13 cellular contexts compared by ENCODE assay signal in genomic region chr15:75732206-75732808, GRCh38. TPM values are rescaled to one million over a fixed set of nuclear protein-coding genes. Genes with fewer than 3 reads are reported as not detected.
DNase-seq lines count a peak whose midpoint lies in the region; ATAC-seq, FAIRE-seq and TF ChIP-seq lines count a peak whose summit lies in the region.
"Had no signal": no experiment of that assay in that cellular context is flagged by ENCODE, and none has a peak within 500 bp of the region (broad histone marks: within the 10 kb centered on the region; RNA-seq: fewer than 3 reads in every experiment).

No MANE protein-coding gene starts in this region.

- TF ChIP-seq POLR2A in HCT116 (IDR thresholded peaks at IDR 0.05; ENCODE audit: borderline replicate concordance, extremely low read depth, insufficient read depth, insufficient read length) (no peak), H54 (IDR thresholded peaks at IDR 0.05; ENCODE audit: low read depth, low read length) (no peak)

- H3K27ac Mint-ChIP-seq in WTC11: no peak overlapping the region
- H3K27ac Mint-ChIP-seq: T-helper 17 cell had no signal

- no peaks in the 10 kb centered on the region for H3K36me3 Mint-ChIP-seq in WTC11

- TF ChIP-seq RAD21 in HCT116 (IDR thresholded peaks at IDR 0.05; ENCODE audit: low read depth): no peak

- ATAC-seq in HCT116 (peak; percentile 13), WTC11 (no peak), left lung (no peak)

- H3K27ac ChIP-seq in HCT116 (ENCODE audit: low read depth, low read length) (no peak overlapping the region), left lung (peak overlapping the region; percentile 3 to 19), stomach smooth muscle (ENCODE audit: low read length) (no peak overlapping the region), colonic mucosa (no peak overlapping the region)

- H3K9me3 ChIP-seq in HCT116 (ENCODE audit: control insufficient read depth in 1 of 2, insufficient read depth in 1 of 2, low read depth in 1 of 2, low read length in 2 of 2): no peaks in the 10 kb centered on the region
- H3K9me3 ChIP-seq in left lung: no peaks in the 10 kb centered on the region
- no peaks in the 10 kb centered on the region for H3K9me3 ChIP-seq in stomach smooth muscle (ENCODE audit: control insufficient read depth in 2 of 2, low read length in 2 of 2)
- no peaks in the 10 kb centered on the region for H3K9me3 ChIP-seq in colonic mucosa
- H3K9me3 ChIP-seq: adrenal gland, HAP-1, Peyer's patch had no signal

- CTCF ChIA-PET in HCT116 (lab: Charles Lee) (interaction anchor here (1.1 to 1.2 kb wide), 2 partner anchors 11 to 70 kb away, joined by 4 read pairs; no protein-coding TSS in a partner anchor), WTC11 (lab: Charles Lee) (interaction anchor here (0.5 to 1.3 kb wide), 27 partner anchors 8 to 365 kb away, joined by 3 to 18 read pairs (median 4); partner anchors contain the start of genes IMP3 and MAN2C1)

- DNase-seq in HCT116 (ENCODE audit: low read depth, low spot score) (no peak), WTC11 (ENCODE audit: low spot score) (no peak), left lung (peak in 1 of 2 donors; percentile 60), H54 (ENCODE audit: insufficient read length, low spot score) (no peak), NCI-H748 treated with DMSO at 0.1 percent for 48 hours (lab: John Stamatoyannopoulos, UW) (no peak), NCI-H446 (lab: John Stamatoyannopoulos, UW) (no peak), colonic mucosa (no peak)
- DNase-seq: cortex of kidney had no signal

- no peak for FAIRE-seq in H54 (lab: Jason Lieb, UNC)

- H3K4me1 ChIP-seq in HCT116 (ENCODE audit: control insufficient read depth in 1 of 2, insufficient read depth in 2 of 2, low read length in 2 of 2) (peaks cover 2 to 10% of the 10 kb centered on the region in 2 experiments; a peak in 2 of 4 replicates), left lung (peaks cover 0 to 21% of the 10 kb centered on the region in 2 donors), stomach smooth muscle (ENCODE audit: control insufficient read depth, insufficient read depth, low read length) (peaks cover 16% of the 10 kb centered on the region), colonic mucosa (no peaks in the 10 kb centered on the region)

- H3K9ac ChIP-seq in HCT116 (ENCODE audit: low read length) (no peak overlapping the region), stomach smooth muscle (ENCODE audit: low read length in 2 of 2) (no peak overlapping the region), colonic mucosa (ENCODE audit: low read depth in 2 of 2, low read length in 2 of 2) (no peak overlapping the region)

- TF ChIP-seq CTCF in HCT116 (IDR thresholded peaks at IDR 0.05 in 2 of 3, conservative IDR thresholded peaks at IDR 0.05 in 1 of 3; ENCODE audit: borderline replicate concordance in 1 of 3, insufficient read depth in 1 of 3, low read depth in 2 of 3, low read length in 2 of 3): no peak
- TF ChIP-seq CTCF in WTC11 (IDR thresholded peaks at IDR 0.05): no peak
- TF ChIP-seq CTCF in left lung (IDR thresholded peaks at IDR 0.05): no peak
- TF ChIP-seq CTCF in colonic mucosa (IDR thresholded peaks at IDR 0.05): no peak

- intact Hi-C loops in HCT116 (cut with micrococcal nuclease) (loop anchor here (5.0 kb wide), 1 partner anchor 190 kb away; no protein-coding TSS in a partner anchor), left lung (cut with DNase I) (loop anchor here in 1 of 2 donors (10.0 kb wide), 1 partner anchor 72 kb away; no protein-coding TSS in a partner anchor), colonic mucosa (cut with DNase I) (loop anchor here (10.0 kb wide), 2 partner anchors 48 to 192 kb away; no protein-coding TSS in a partner anchor)

- RAD21 ChIA-PET in HCT116 (lab: Charles Lee; ENCODE audit: low non-redundant PET in 1 of 2, low total read pairs in 2 of 2, uncharacterized antibody in 2 of 2, unreplicated experiment in 2 of 2): no interaction called here

- H3K27me3 ChIP-seq in HCT116 (ENCODE audit: insufficient read depth, low read length): no peaks in the 10 kb centered on the region
- H3K27me3 ChIP-seq in left lung: no peaks in the 10 kb centered on the region
- no peaks in the 10 kb centered on the region for H3K27me3 ChIP-seq in stomach smooth muscle (ENCODE audit: control insufficient read depth in 1 of 2, insufficient read depth in 2 of 2, low read length in 2 of 2)
- no peaks in the 10 kb centered on the region for H3K27me3 ChIP-seq in colonic mucosa
- H3K27me3 ChIP-seq: adrenal gland, Peyer's patch had no signal

- H3K4me1 Mint-ChIP-seq in WTC11: peaks cover 39% of the 10 kb centered on the region

- no peaks in the 10 kb centered on the region for H3K79me2 ChIP-seq in HCT116 (ENCODE audit: insufficient read depth, low read length)

- H3K9me3 Mint-ChIP-seq in WTC11: no peaks in the 10 kb centered on the region

- no peaks in the 10 kb centered on the region for H3K9me2 ChIP-seq in HCT116 (ENCODE audit: insufficient read depth)

- peak overlapping the region; percentile 20; the same call in 1 of the 2 replicates for H3K4me3 Mint-ChIP-seq in WTC11
- H3K4me3 Mint-ChIP-seq: T-helper 17 cell had no signal

- H3K36me3 ChIP-seq in HCT116 (ENCODE audit: control insufficient read depth in 1 of 2, insufficient read depth in 2 of 2, low read length in 2 of 2) (no peaks in the 10 kb centered on the region), left lung (no peaks in the 10 kb centered on the region), stomach smooth muscle (ENCODE audit: control insufficient read depth in 2 of 2, insufficient read depth in 2 of 2, low read length in 2 of 2) (no peaks in the 10 kb centered on the region), colonic mucosa (no peaks in the 10 kb centered on the region)
- H3K36me3 ChIP-seq: adrenal gland, HAP-1, Peyer's patch had no signal

- H3K4me3 ChIP-seq in HCT116 (replicated peaks in 1 of 2; ENCODE audit: low read depth in 1 of 2, low read length in 2 of 2) (no peak overlapping the region), left lung (peak overlapping the region in 1 of 2 donors; percentile 9), stomach smooth muscle (ENCODE audit: low read length in 2 of 2) (peak overlapping the region; percentile 22 to 43), colonic mucosa (no peak overlapping the region)
- H3K4me3 ChIP-seq: HAP-1 had no signal

- no TSS peak for BruUV-seq in HCT116 (replicated peaks; lab: Mats Ljungman, UMichigan)

- no peak overlapping the region for H2AFZ ChIP-seq in HCT116 (ENCODE audit: low read depth, low read length, poor library complexity, severe bottlenecking)

- peak overlapping the region; percentile 44 for H3K4me2 ChIP-seq in HCT116 (ENCODE audit: low read length)

- no peaks in the 10 kb centered on the region for H4K20me1 ChIP-seq in HCT116 (ENCODE audit: insufficient read depth)

- POLR2A ChIA-PET in HCT116 (lab: Charles Lee): no interaction called here
- POLR2A ChIA-PET in WTC11 (lab: Charles Lee): no interaction called here

- H3K27me3 Mint-ChIP-seq in WTC11 (ENCODE audit: low read depth): peaks cover 8% of the 10 kb centered on the region

TF ChIP-seq in HCT116, 20 proteins besides CTCF, POLR2A, EP300 and RAD21 (continues in another document):
- no peak for TF ChIP-seq SRF (IDR thresholded peaks at IDR 0.05; ENCODE audit: low read depth)
- TF ChIP-seq ZBTB33 (IDR thresholded peaks at IDR 0.05; ENCODE audit: extremely low read depth, insufficient replicate concordance, low read length): no peak
- TF ChIP-seq TCF7L2 (IDR thresholded peaks at IDR 0.05; ENCODE audit: borderline replicate concordance, extremely low read depth, insufficient read depth, insufficient read length): no peak
- no peak for TF ChIP-seq CEBPB (IDR thresholded peaks at IDR 0.05; ENCODE audit: low read depth)
- no peak for TF ChIP-seq JUND (IDR thresholded peaks at IDR 0.05)
- no peak for TF ChIP-seq EGR1 (IDR thresholded peaks at IDR 0.05; ENCODE audit: low read depth)

TF ChIP-seq in WTC11, 78 proteins besides CTCF, POLR2A, EP300 and RAD21 (continues in another document):
- TF ChIP-seq CDX4 (CRISPR knock-in tag; IDR thresholded peaks at IDR 0.05; ENCODE audit: borderline replicate concordance): no peak
- TF ChIP-seq PREB (CRISPR knock-in tag; IDR thresholded peaks at IDR 0.05; ENCODE audit: borderline replicate concordance): no peak

RNA-seq across cellular contexts. Expression of gene CSPG4, which starts 19.7 kb away (rescaled TPM):
- total RNA-seq in HCT116 (2021; ENCODE audit: unreplicated experiment): 18.1 TPM
- 17.8 and 20.2 TPM in 2 replicates for polyA plus RNA-seq in HCT116 (2012)
- total RNA-seq in WTC11 (2021): 2.9 to 3.6 TPM (median 3.6 TPM) in 3 replicates
- 10 to 100 TPM; 22.5 to 24.7 TPM for total RNA-seq in left lung
- total RNA-seq in colonic mucosa: 10 to 100 TPM in 1 of 2 donors, 1 to 10 TPM in 1; 2.1 to 12.7 TPM

Comparison
In these comparisons a context has a peak if more than half of its experiments do, and no peak if none do; other contexts are left out.
1. H3K27ac ChIP-seq: peak in left lung (2 of 2); none in HCT116 (single experiment), stomach smooth muscle (single experiment) and colonic mucosa (single experiment).
2. H3K4me3 ChIP-seq: peak in stomach smooth muscle (2 of 2); none in HCT116 (0 of 2) and colonic mucosa (single experiment).